In genomic region chr22:22741843-22742242, GRCh38 we compare ENCODE assay signal across 1 cellular context.
TF ChIP-seq lines count a peak whose summit lies in the region.

No MANE protein-coding gene starts in this region.

TF ChIP-seq in K562, 482 proteins besides CTCF, POLR2A, EP300 and RAD21 (continued from another document):
- TF ChIP-seq PKNOX1 (IDR thresholded peaks at IDR 0.05) (no peak), HINFP (tag; conservative IDR thresholded peaks at IDR 0.05; ENCODE audit: low read depth) (no peak), ETS1 (conservative IDR thresholded peaks at IDR 0.05; ENCODE audit: control insufficient read depth, low read depth, low read length) (no peak), HEY1 (CRISPR knock-in tag; IDR thresholded peaks at IDR 0.05; ENCODE audit: borderline replicate concordance) (0 out of 2 replicates have a peak, but pooled peaks have one; percentile 2), YBX1 (IDR thresholded peaks at IDR 0.05) (peak; percentile 87; the same call in 1 of the 2 replicates), USF1 (CRISPR knock-in tag; IDR thresholded peaks at IDR 0.05) (no peak), CEBPB (tag; IDR thresholded peaks at IDR 0.05) (no peak), RCOR1 (IDR thresholded peaks at IDR 0.05; ENCODE audit: borderline replicate concordance in 1 of 2, low read depth in 2 of 2, low read length in 2 of 2) (no peak), MYBL2 (IDR thresholded peaks at IDR 0.05; ENCODE audit: low read depth) (peak; percentile 53; the same call in 1 of the 2 replicates), MYBL2 (CRISPR knock-in tag; IDR thresholded peaks at IDR 0.05; ENCODE audit: borderline replicate concordance) (no peak), ETV1 (tag; conservative IDR thresholded peaks at IDR 0.05; ENCODE audit: low read depth) (0 out of 2 replicates have a peak, but pooled peaks have one; percentile 15), MBD2 (IDR thresholded peaks at IDR 0.05; ENCODE audit: borderline replicate concordance, low read depth) (no peak), ESRRB (CRISPR knock-in tag; IDR thresholded peaks at IDR 0.05; ENCODE audit: borderline replicate concordance) (peak; percentile 59; the same call in 1 of the 2 replicates), E2F6 (IDR thresholded peaks at IDR 0.05; ENCODE audit: borderline replicate concordance in 1 of 2, extremely low read depth in 1 of 2, insufficient read depth in 1 of 2, insufficient read length in 1 of 2, low read depth in 1 of 2, low read length in 1 of 2, poor library complexity in 1 of 2, severe bottlenecking in 1 of 2) (no peak), CBX1 (IDR thresholded peaks at IDR 0.05; ENCODE audit: low read depth) (no peak), KAT8 (IDR thresholded peaks at IDR 0.05; ENCODE audit: low read depth) (no peak), NFRKB (IDR thresholded peaks at IDR 0.05; ENCODE audit: low read depth) (no peak)
- TF ChIP-seq, protein P1, sequence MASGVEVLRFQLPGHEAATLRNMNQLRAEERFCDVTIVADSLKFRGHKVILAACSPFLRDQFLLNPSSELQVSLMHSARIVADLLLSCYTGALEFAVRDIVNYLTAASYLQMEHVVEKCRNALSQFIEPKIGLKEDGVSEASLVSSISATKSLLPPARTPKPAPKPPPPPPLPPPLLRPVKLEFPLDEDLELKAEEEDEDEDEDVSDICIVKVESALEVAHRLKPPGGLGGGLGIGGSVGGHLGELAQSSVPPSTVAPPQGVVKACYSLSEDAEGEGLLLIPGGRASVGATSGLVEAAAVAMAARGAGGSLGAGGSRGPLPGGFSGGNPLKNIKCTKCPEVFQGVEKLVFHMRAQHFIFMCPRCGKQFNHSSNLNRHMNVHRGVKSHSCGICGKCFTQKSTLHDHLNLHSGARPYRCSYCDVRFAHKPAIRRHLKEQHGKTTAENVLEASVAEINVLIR (CRISPR knock-in tag; IDR thresholded peaks at IDR 0.05): no peak
